ENCODE assay signal across 15 cellular contexts in genomic region chr3:73148207-73148606, GRCh38.
"Had no signal": no experiment of that assay in that cellular context is flagged by ENCODE, and none has a peak within 500 bp of the region (broad histone marks: within the 10 kb centered on the region; RNA-seq: fewer than 3 reads in every experiment).

No MANE protein-coding gene starts in this region.

- H3K4me3 ChIP-seq: lung, skin epidermis, tibial artery had no signal

- H3K36me3 ChIP-seq: tibial artery had no signal

- H3K9me3 ChIP-seq: tibial artery had no signal

- H3K27me3 ChIP-seq: tibial artery had no signal

- ATAC-seq: activated CD8-positive, alpha-beta memory T cell treated with anti-CD3 and anti-CD28 coated beads, Interleukin-2, amount 10 ng/mL, durations not matched to agents 7 days and 5 days; activated naive CD4-positive, alpha-beta T cell treated with anti-CD3 and anti-CD28 coated beads, Interleukin-2, amount 50 U/mL, for 72 hours; natural killer cell treated with Interleukin-12 subunit alpha and Interleukin-12 subunit beta and Interleukin-15 and Interleukin-18, amount 100 ng/mL, for 72 hours had no signal

- DNase-seq: activated CD4-positive, alpha-beta T cell treated with anti-CD3 and anti-CD28 coated beads, Interleukin-2, amount 50 U/mL, for 48 hours; activated CD4-positive, CD25-positive, alpha-beta regulatory T cell treated with anti-CD3 and anti-CD28 coated beads, Interleukin-2, amount 50 U/mL, for 72 hours; activated CD8-positive, alpha-beta memory T cell treated with anti-CD3 and anti-CD28 coated beads, Interleukin-2, amount 10 ng/mL, durations not matched to agents 7 days and 5 days; activated effector memory CD4-positive, alpha-beta T cell treated with anti-CD3 and anti-CD28 coated beads, Interleukin-2, amount 50 U/mL, for 16 hours; activated T-cell treated with anti-CD3 and anti-CD28 coated beads, Interleukin-2, amount 50 U/mL, for 24 hours; amniotic stem cell; dermis blood vessel endothelial cell; hypothalamus; kidney glomerular epithelial cell; SIG-M5; tibial artery had no signal

- H3K27ac ChIP-seq: tibial artery had no signal
